In genomic region chr9:121305269-121305994, GRCh38 we compare ENCODE assay signal across 17 cellular contexts. TPM values are rescaled to one million over a fixed set of nuclear protein-coding genes. Genes with fewer than 3 reads are reported as not detected.
A peak's percentile ranks its signal among the peaks of the same experiment; 100 is the strongest.
DNase-seq lines count a peak whose midpoint lies in the region; ATAC-seq and TF ChIP-seq lines count a peak whose summit lies in the region.
"Had no signal": no experiment of that assay in that cellular context is flagged by ENCODE, and none has a peak within 500 bp of the region (broad histone marks: within the 10 kb centered on the region; RNA-seq: fewer than 3 reads in every experiment).

No MANE protein-coding gene starts in this region.

- no peak overlapping the region for H3K4me2 ChIP-seq in GM23248 (ENCODE audit: unreplicated experiment)
- H3K4me2 ChIP-seq in neuronal stem cell (ENCODE audit: insufficient read depth, low read length, poor library complexity, severe bottlenecking) = no peak overlapping the region

- no peaks in the 10 kb centered on the region for H3K27me3 ChIP-seq in GM23248 (replicated peaks; ENCODE audit: insufficient read depth)
- no peaks in the 10 kb centered on the region for H3K27me3 ChIP-seq in esophagus (ENCODE audit: control insufficient read depth in 1 of 2, insufficient read depth in 2 of 2, low read length in 2 of 2)
- no peaks in the 10 kb centered on the region for H3K27me3 ChIP-seq in lower lobe of right lung (ENCODE audit: low read depth)
- H3K27me3 ChIP-seq in stomach smooth muscle (ENCODE audit: control insufficient read depth in 1 of 2, insufficient read depth in 2 of 2, low read length in 2 of 2) = no peaks in the 10 kb centered on the region
- H3K27me3 ChIP-seq in neuronal stem cell (ENCODE audit: control insufficient read depth in 3 of 3, insufficient read depth in 3 of 3, low read depth in 1 of 3, low read length in 3 of 3) = peaks cover 0 to 9% (median 0%) of the 10 kb centered on the region in 3 experiments

- in situ Hi-C loops in GM23248 (cut with MboI) = loop anchor here (25.0 kb wide), 1 partner anchor 93 kb away; the partner anchor contains the start of gene RAB14

- peak in 1 of 2 donors; percentile 16 for ATAC-seq in lower lobe of right lung
- no peak for ATAC-seq in HG02623 (IDR thresholded peaks at IDR 0.05; ENCODE audit: unreplicated experiment)
- ATAC-seq: esophagus mucosa, WTC11 had no signal

- no peak overlapping the region for H3K4ac ChIP-seq in neuronal stem cell (ENCODE audit: low read length)

- peaks cover 9% of the 10 kb centered on the region; the same call in 1 of the 2 replicates for H3K4me1 ChIP-seq in GM23248 (ENCODE audit: insufficient read depth)
- H3K4me1 ChIP-seq in esophagus (ENCODE audit: control insufficient read depth in 2 of 2, insufficient read depth in 2 of 2, low read length in 1 of 2) = peaks cover 18 to 34% of the 10 kb centered on the region in 2 donors
- H3K4me1 ChIP-seq in lower lobe of right lung = peaks cover 35% of the 10 kb centered on the region
- peaks cover 71% of the 10 kb centered on the region for H3K4me1 ChIP-seq in stomach smooth muscle (ENCODE audit: control insufficient read depth, insufficient read depth, low read length)
- peaks cover 5 to 6% of the 10 kb centered on the region in 2 donors for H3K4me1 ChIP-seq in neuronal stem cell (ENCODE audit: control insufficient read depth in 2 of 2, insufficient read depth in 1 of 2, low read depth in 1 of 2, low read length in 2 of 2)

- H2BK15ac ChIP-seq in neuronal stem cell (ENCODE audit: low read length) = no peak overlapping the region

- no peak overlapping the region for H3K4me3 Mint-ChIP-seq in immature natural killer cell
- H3K4me3 Mint-ChIP-seq: activated naive CD8-positive, alpha-beta T cell treated with anti-CD3 and anti-CD28 coated beads for 36 hours; mesothelial cell of epicardium; WTC11 had no signal

- H3K9me3 ChIP-seq in GM23248 (ENCODE audit: low read depth) (no peaks in the 10 kb centered on the region), esophagus (ENCODE audit: control insufficient read depth in 2 of 2, insufficient read depth in 1 of 2, low read depth in 1 of 2, low read length in 1 of 2) (no peaks in the 10 kb centered on the region), lower lobe of right lung (no peaks in the 10 kb centered on the region), stomach smooth muscle (ENCODE audit: control insufficient read depth in 2 of 2, low read length in 2 of 2) (no peaks in the 10 kb centered on the region), neuronal stem cell (replicated peaks in 1 of 2; ENCODE audit: control insufficient read depth in 2 of 2, insufficient read depth in 1 of 2, low read depth in 1 of 2, low read length in 2 of 2) (no peaks in the 10 kb centered on the region)

- intact Hi-C loops in lower lobe of right lung (cut with DNase I) = no loop called here

- TF ChIP-seq CTCF in lower lobe of right lung (IDR thresholded peaks at IDR 0.05) = no peak

- H3K79me1 ChIP-seq in neuronal stem cell (ENCODE audit: low read depth, low read length) = peaks cover 3% of the 10 kb centered on the region

- no peaks in the 10 kb centered on the region for H4K20me1 ChIP-seq in GM23248 (ENCODE audit: insufficient read depth)

- H3K18ac ChIP-seq in neuronal stem cell (ENCODE audit: low read length) = no peak overlapping the region

- H4K91ac ChIP-seq in neuronal stem cell (ENCODE audit: low read depth, low read length, poor library complexity) = no peak overlapping the region

- H3K23ac ChIP-seq in neuronal stem cell (ENCODE audit: low read depth, low read length, poor library complexity) = no peak overlapping the region

- no peak overlapping the region for H2BK12ac ChIP-seq in neuronal stem cell (ENCODE audit: low read length)

- peak overlapping the region; percentile 12; the same call in 1 of the 2 replicates for H3K9ac ChIP-seq in GM23248
- H3K9ac ChIP-seq in stomach smooth muscle (ENCODE audit: low read length in 2 of 2) = peak overlapping the region; percentile 3 to 29
- no peak overlapping the region for H3K9ac ChIP-seq in neuronal stem cell (ENCODE audit: low read depth, low read length, poor library complexity)

- H2AFZ ChIP-seq in GM23248 (no peak overlapping the region), neuronal stem cell (ENCODE audit: low read length) (no peak overlapping the region)

- no peak overlapping the region for H3K4me3 ChIP-seq in GM23248
- H3K4me3 ChIP-seq in esophagus (ENCODE audit: low read depth in 1 of 2, low read length in 2 of 2) = no peak overlapping the region
- no peak overlapping the region for H3K4me3 ChIP-seq in lower lobe of right lung
- H3K4me3 ChIP-seq in stomach smooth muscle (ENCODE audit: low read length in 2 of 2) = peak overlapping the region; percentile 17 to 84
- H3K4me3 ChIP-seq in neuronal stem cell (ENCODE audit: low read length in 2 of 2) = no peak overlapping the region

- peak; percentile 56 for DNase-seq in GM23248
- no peak for DNase-seq in lower lobe of right lung
- DNase-seq in immature natural killer cell = no peak
- no peak for DNase-seq in activated naive CD4-positive, alpha-beta T cell treated with anti-CD3 and anti-CD28 coated beads, Interleukin-2, amount 50 U/mL, for 16 hours
- DNase-seq in neuronal stem cell (ENCODE audit: low spot score) = no peak
- DNase-seq: activated naive CD8-positive, alpha-beta T cell treated with anti-CD3 and anti-CD28 coated beads for 36 hours; Calu3; cortex of kidney; NCI-H1105 treated with DMSO at 0.1 percent for 48 hours; NCI-H446 treated with DMSO at 0.1 percent for 48 hours; OCI-M1 had no signal

- H3K36me3 ChIP-seq in GM23248 (ENCODE audit: low read depth) (peaks cover 38% of the 10 kb centered on the region; the same call in 1 of the 2 replicates), esophagus (ENCODE audit: control insufficient read depth in 2 of 2, insufficient read depth in 2 of 2, low read length in 1 of 2) (peaks cover 9 to 49% of the 10 kb centered on the region in 2 donors), lower lobe of right lung (peaks cover 86% of the 10 kb centered on the region), stomach smooth muscle (ENCODE audit: control insufficient read depth in 2 of 2, insufficient read depth in 2 of 2, low read length in 2 of 2) (peaks cover 60 to 78% of the 10 kb centered on the region in 2 donors), neuronal stem cell (replicated peaks in 1 of 2; ENCODE audit: control insufficient read depth in 2 of 2, insufficient read depth in 2 of 2, low read length in 2 of 2) (no peaks in the 10 kb centered on the region)

- no peaks in the 10 kb centered on the region for H3F3A ChIP-seq in GM23248 (ENCODE audit: insufficient read depth)

- H3K36me3 Mint-ChIP-seq in immature natural killer cell = peaks cover 3 to 34% (median 18%) of the 10 kb centered on the region in 3 donors
- H3K36me3 Mint-ChIP-seq: activated naive CD8-positive, alpha-beta T cell treated with anti-CD3 and anti-CD28 coated beads for 36 hours had no signal

- H3K79me2 ChIP-seq in GM23248 (ENCODE audit: insufficient read depth) = peaks cover 16% of the 10 kb centered on the region; the same call in 1 of the 2 replicates

- H3K27ac Mint-ChIP-seq in immature natural killer cell = no peak overlapping the region
- H3K27ac Mint-ChIP-seq: activated naive CD8-positive, alpha-beta T cell treated with anti-CD3 and anti-CD28 coated beads for 36 hours; mesothelial cell of epicardium; WTC11 had no signal

- H3K4me1 Mint-ChIP-seq in immature natural killer cell = peaks cover 2 to 4% of the 10 kb centered on the region in 2 donors

- 28 to 30% methylated on average over 13 of the region's 13 CpGs for WGBS in GM23248 (ENCODE audit: low coverage in 1 of 2, low lambda C conversion rate in 2 of 2, missing lambda C conversion rate in 2 of 2), 2 experiments
- WGBS in esophagus, 2 donors = 58 to 68% methylated on average over 13 of the region's 13 CpGs
- no CpG with 5 or more reads among the region's 13 CpGs for WGBS in neuronal stem cell (ENCODE audit: extremely low coverage in 2 of 2, insufficient read length in 2 of 2, insufficient replicate concordance in 1 of 2), 2 donors

- H2AK5ac ChIP-seq in neuronal stem cell (ENCODE audit: low read depth, low read length) = no peak overlapping the region

- no peak overlapping the region for H3K27ac ChIP-seq in GM23248
- peak overlapping the region; percentile 62 to 75 for H3K27ac ChIP-seq in esophagus (ENCODE audit: low read depth in 2 of 2, low read length in 1 of 2)
- peak overlapping the region; percentile 38 for H3K27ac ChIP-seq in lower lobe of right lung
- peak overlapping the region; percentile 73 for H3K27ac ChIP-seq in stomach smooth muscle (ENCODE audit: low read length)
- no peak overlapping the region for H3K27ac ChIP-seq in neuronal stem cell (replicated peaks; ENCODE audit: low read length)

- H4K8ac ChIP-seq in neuronal stem cell (ENCODE audit: low read depth, low read length) = no peak overlapping the region

- no peaks in the 10 kb centered on the region for H3K9me3 Mint-ChIP-seq in immature natural killer cell
- H3K9me3 Mint-ChIP-seq: activated naive CD8-positive, alpha-beta T cell treated with anti-CD3 and anti-CD28 coated beads for 36 hours; mesothelial cell of epicardium had no signal

- peaks cover 0 to 3% (median 1%) of the 10 kb centered on the region in 3 donors for H3K27me3 Mint-ChIP-seq in immature natural killer cell (ENCODE audit: low read depth in 3 of 3)

- no peak overlapping the region for H2BK120ac ChIP-seq in neuronal stem cell (ENCODE audit: low read depth, low read length)

- H3K14ac ChIP-seq in neuronal stem cell (ENCODE audit: low read length) = no peak overlapping the region

- H3K9me2 ChIP-seq in GM23248 (ENCODE audit: insufficient read depth) = no peaks in the 10 kb centered on the region

- H2BK5ac ChIP-seq in neuronal stem cell (ENCODE audit: low read length) = no peak overlapping the region

RNA-seq across cellular contexts. Expression of gene GSN, which starts 37.5 kb away (rescaled TPM):
- total RNA-seq in GM23248 (2014; rRNA removed; shearing (Covaris generic)) = 387 and 393 TPM in 2 replicates
- polyA plus RNA-seq in GM23248 (2016; fragmentation: Nextera tagmentation; extraction: Ambion mirVana) = 258 and 265 TPM in 2 replicates
- polyA plus RNA-seq in esophagus = 100 to 1,000 TPM; 198 to 418 TPM
- total RNA-seq in lower lobe of right lung = 388 TPM
- polyA plus RNA-seq in immature natural killer cell = 100 to 1,000 TPM; 199 to 325 (median 226) TPM
- polyA plus RNA-seq in neuronal stem cell (2013, experiment 1 of 2) = 29.4 TPM
- 28.1 TPM for polyA plus RNA-seq in neuronal stem cell (2013, experiment 2 of 2)

Comparison
In these comparisons a context has a peak if more than half of its experiments do, and no peak if none do; other contexts are left out.
1. H3K27ac ChIP-seq: peak in esophagus (2 of 2), lower lobe of right lung (single experiment) and stomach smooth muscle (single experiment); none in GM23248 (single experiment) and neuronal stem cell (single experiment).
2. H3K4me3 ChIP-seq: peak in stomach smooth muscle (2 of 2); none in GM23248 (single experiment), esophagus (0 of 2), lower lobe of right lung (single experiment) and neuronal stem cell (0 of 2).